27 cellular contexts compared by ENCODE assay signal in genomic region chr16:88400186-88400585, GRCh38.
"Had no signal": no experiment of that assay in that cellular context is flagged by ENCODE, and none has a peak within 500 bp of the region (broad histone marks: within the 10 kb centered on the region; RNA-seq: fewer than 3 reads in every experiment).

No MANE protein-coding gene starts in this region.

- H2AFZ ChIP-seq: parathyroid adenoma had no signal

- H3K4me3 ChIP-seq: ovary, psoas muscle, sigmoid colon, stomach, thoracic aorta, thyroid gland, tibial nerve, upper lobe of left lung, vagina had no signal

- H3K27ac ChIP-seq: ovary, parathyroid adenoma, psoas muscle, sigmoid colon, stomach, thoracic aorta, thyroid gland, tibial nerve, upper lobe of left lung, vagina had no signal

- H3K4me1 ChIP-seq: parathyroid adenoma, psoas muscle, sigmoid colon, thyroid gland, tibial nerve, upper lobe of left lung had no signal

- H3K27me3 ChIP-seq: ovary, sigmoid colon, stomach, thyroid gland, upper lobe of left lung, vagina had no signal

- H3K79me2 ChIP-seq: parathyroid adenoma had no signal

- H3K36me3 ChIP-seq: ovary, sigmoid colon, stomach, thoracic aorta, thyroid gland, tibial nerve, upper lobe of left lung, vagina had no signal

- H3K9me3 ChIP-seq: ovary, psoas muscle, sigmoid colon, stomach, thoracic aorta, thyroid gland, tibial nerve, upper lobe of left lung, vagina had no signal

- DNase-seq: naive B cell; naive thymus-derived CD8-positive, alpha-beta T cell; nephron progenitor cell; occipital lobe; ovary; posterior cingulate gyrus; psoas muscle; right cardiac atrium; sigmoid colon; small intestine; stimulated activated CD4-positive, alpha-beta T cell treated with anti-CD3 and anti-CD28 coated beads, Interleukin-15, amount 100 ng/mL, for 24 hours; stimulated activated CD4-positive, alpha-beta T cell treated with anti-CD3 and anti-CD28 coated beads, Interleukin-2, amount 100 ng/mL, for 24 hours; stimulated activated CD4-positive, alpha-beta T cell treated with anti-CD3 and anti-CD28 coated beads, Interleukin-2, amount 100 ng/mL, for 48 hours; stimulated activated CD4-positive, alpha-beta T cell treated with anti-CD3 and anti-CD28 coated beads, Interleukin-4, amount 100 ng/mL, for 24 hours; stimulated activated naive B cell treated with anti-CD40 and anti-IgM and Interleukin-4, amounts not matched to agents 10 μg/mL and 1 μg/mL and 100 μg/mL, for 72 hours; stimulated activated naive CD4-positive, alpha-beta T cell treated with Interleukin-2 at 50 U/mL for 16 hours; stomach; thyroid gland; trophoblast cell had no signal

- FAIRE-seq: small intestine, urothelium cell line had no signal

- H3K9ac ChIP-seq: parathyroid adenoma had no signal

- ATAC-seq: naive thymus-derived CD8-positive, alpha-beta T cell; natural killer cell treated with Interleukin-12 subunit alpha and Interleukin-12 subunit beta and Interleukin-15 and Interleukin-18, amount 100 ng/mL, for 72 hours; psoas muscle; right cardiac atrium; stimulated activated effector memory CD8-positive, alpha-beta T cell treated with anti-CD3 and anti-CD28 coated beads, Interleukin-12 subunit alpha, Interleukin-12 subunit beta, amount 100 ng/mL, for 72 hours; stimulated activated naive B cell treated with anti-CD40 and anti-IgM and Interleukin-4, amounts not matched to agents 10 μg/mL and 1 μg/mL and 100 μg/mL, for 72 hours had no signal
